In genomic region chr6:43773981-43774775, GRCh38 we compare ENCODE assay signal across 8 cellular contexts. TPM values are rescaled to one million over a fixed set of nuclear protein-coding genes. Genes with fewer than 3 reads are reported as not detected.
A peak's percentile ranks its signal among the peaks of the same experiment; 100 is the strongest.
DNase-seq lines count a peak whose midpoint lies in the region; ATAC-seq and TF ChIP-seq lines count a peak whose summit lies in the region.

No MANE protein-coding gene starts in this region.

- H3K4me3 ChIP-seq in GM12864 (ENCODE audit: low read depth, low read length) (peak overlapping the region; percentile 94), fibroblast of pulmonary artery (replicated peaks; ENCODE audit: low read depth, low read length) (peak overlapping the region; percentile 91), sigmoid colon (peak overlapping the region in 1 of 4 donors; percentile 88), lower leg skin (ENCODE audit: low read depth, poor library complexity, severe bottlenecking) (no peak overlapping the region)

- peaks cover 8 to 23% (median 17%) of the 10 kb centered on the region in 4 donors for H3K36me3 ChIP-seq in sigmoid colon

- no peak for TF ChIP-seq CTCF in GM12864 (IDR thresholded peaks at IDR 0.05; ENCODE audit: low read depth, low read length, missing control alignments)
- no peak for TF ChIP-seq CTCF in RWPE1 (conservative IDR thresholded peaks at IDR 0.05; ENCODE audit: low read depth)
- TF ChIP-seq CTCF in fibroblast of pulmonary artery (IDR thresholded peaks at IDR 0.05; ENCODE audit: low read length, missing control alignments): no peak
- TF ChIP-seq CTCF in sigmoid colon (IDR thresholded peaks at IDR 0.05): no peak
- no peak for TF ChIP-seq CTCF in lower leg skin (IDR thresholded peaks at IDR 0.05)

- H3K9me3 Mint-ChIP-seq in immature natural killer cell: no peaks in the 10 kb centered on the region

- H3K9me3 ChIP-seq in sigmoid colon: no peaks in the 10 kb centered on the region

- H3K27ac Mint-ChIP-seq in immature natural killer cell: no peak overlapping the region

- POLR2A ChIA-PET in RWPE1 (lab: Yijun Ruan, JAX; ENCODE audit: low non-redundant PET): interaction anchor here (0.6 to 1.2 kb wide), 2 partner anchors 50 to 145 kb away, joined by 3 read pairs; partner anchors contain the start of gene GTPBP2

- ATAC-seq in HG03095 (IDR thresholded peaks at IDR 0.05; ENCODE audit: unreplicated experiment) (no peak), HG03460 (IDR thresholded peaks at IDR 0.05; ENCODE audit: unreplicated experiment) (no peak)

- H3K4me3 Mint-ChIP-seq in immature natural killer cell: peak overlapping the region in 1 of 5 donors; percentile 58

- DNase-seq in GM12864 (ENCODE audit: low read depth) (no peak), RWPE1 (ENCODE audit: low spot score) (no peak), fibroblast of pulmonary artery (ENCODE audit: low read depth) (no peak), sigmoid colon (peak; percentile 59), immature natural killer cell (no peak), lower leg skin (ENCODE audit: low spot score in 2 of 2) (no peak)

- H3K4me1 ChIP-seq in sigmoid colon: peaks cover 0 to 52% (median 44%) of the 10 kb centered on the region in 4 donors

- no peaks in the 10 kb centered on the region for H3K36me3 Mint-ChIP-seq in immature natural killer cell

- WGBS in sigmoid colon, 2 donors: 31 to 54% methylated on average over 12 of the region's 12 CpGs
- 60 to 65% methylated on average over 12 of the region's 12 CpGs for WGBS in lower leg skin, 2 donors

- intact Hi-C loops in sigmoid colon (cut with DNase I): loop anchor here (5.0 kb wide), 3 partner anchors 228 to 602 kb away; partner anchors contain the start of genes SLC29A1 and SRF
- intact Hi-C loops in lower leg skin (cut with DNase I; ENCODE audit: low total_unique reads): no loop called here

- CTCF ChIA-PET in RWPE1 (lab: Yijun Ruan, JAX): interaction anchor here (0.6 to 3.5 kb wide), 18 partner anchors 12 to 1719 kb away, joined by 3 to 33 read pairs (median 4); no protein-coding TSS in a partner anchor

- TF ChIP-seq POLR2A in sigmoid colon (IDR thresholded peaks at IDR 0.05) (no peak), lower leg skin (IDR thresholded peaks at IDR 0.05) (no peak)

- H3K27me3 Mint-ChIP-seq in immature natural killer cell (ENCODE audit: low read depth in 3 of 3): peaks cover 10 to 17% (median 15%) of the 10 kb centered on the region in 3 donors

- no peaks in the 10 kb centered on the region for H3K27me3 ChIP-seq in sigmoid colon

- TF ChIP-seq EP300 in sigmoid colon (IDR thresholded peaks at IDR 0.05): no peak

- peak overlapping the region; percentile 93 for H3K27ac ChIP-seq in RWPE1
- peak overlapping the region; percentile 95 to 99 (median 98) for H3K27ac ChIP-seq in sigmoid colon

- H3K4me1 Mint-ChIP-seq in immature natural killer cell: peaks cover 32 to 34% of the 10 kb centered on the region in 2 donors

RNA-seq across cellular contexts. Expression of gene VEGFA, which starts 4.2 kb away (rescaled TPM):
- total RNA-seq in sigmoid colon (10 to 100 TPM; 20.9 to 60.9 (median 28.5) TPM), lower leg skin (10 to 100 TPM; 36.2 to 91.3 (median 70.4) TPM)
- polyA plus RNA-seq in sigmoid colon (100 to 1,000 TPM in 1 of 3 donors, 10 to 100 TPM in 2; 11.1 to 111 (median 34.8) TPM), immature natural killer cell (1 to 10 TPM in 2 of 3 donors, under 1 TPM in 1; 0.30 to 2.4 (median 2.1) TPM)
